Comparison of ENCODE assay signal across 13 cellular contexts in the genomic region with DNA sequence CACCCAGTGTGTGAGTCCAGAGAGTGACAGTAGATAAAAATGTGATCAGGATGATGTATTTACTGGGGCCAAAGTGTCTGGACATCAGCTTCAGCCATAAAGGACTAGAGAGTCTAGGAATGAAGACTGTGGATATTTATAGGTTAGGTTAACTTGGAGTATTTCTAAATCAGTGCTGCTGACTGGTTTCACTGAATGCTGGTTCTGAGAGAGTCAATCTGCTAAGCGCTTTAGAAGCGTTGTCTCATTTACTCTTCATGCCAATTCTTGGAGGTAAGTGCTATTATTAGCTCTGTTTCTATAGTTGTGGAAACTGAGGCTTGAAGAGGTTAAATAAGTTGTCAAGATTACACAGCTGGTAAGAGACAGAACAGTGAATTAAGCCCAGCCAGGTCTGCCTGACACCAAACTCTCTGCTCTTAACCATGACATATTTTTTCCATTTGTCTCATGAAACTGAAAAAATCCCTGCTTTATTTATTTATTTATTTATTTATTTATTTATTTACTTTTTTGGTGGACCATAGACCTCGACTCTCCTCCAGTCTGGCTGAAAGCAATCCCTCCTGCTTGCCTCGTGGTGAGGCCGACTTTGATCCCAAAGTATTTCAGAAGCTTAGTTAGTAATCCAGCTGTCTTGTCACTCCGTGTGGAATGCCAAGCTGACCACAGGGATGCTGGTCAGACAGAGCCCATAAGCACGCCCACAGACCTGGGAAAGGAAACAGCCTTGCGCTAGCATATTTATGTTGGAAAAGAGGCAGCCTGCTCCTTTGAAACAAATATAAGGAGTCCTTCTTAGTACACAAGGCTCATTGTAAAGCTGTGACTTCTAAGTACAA. TPM values are rescaled to one million over a fixed set of nuclear protein-coding genes. Genes with fewer than 3 reads are reported as not detected.
DNase-seq lines count a peak whose midpoint lies in the region; ATAC-seq, FAIRE-seq and TF ChIP-seq lines count a peak whose summit lies in the region.
"Had no signal": no experiment of that assay in that cellular context is flagged by ENCODE, and none has a peak within 500 bp of the region (broad histone marks: within the 10 kb centered on the region; RNA-seq: fewer than 3 reads in every experiment).

No MANE protein-coding gene starts in this region.

- no peak overlapping the region for H3K27ac Mint-ChIP-seq in CD8-positive, alpha-beta T cell
- H3K27ac Mint-ChIP-seq: immature natural killer cell had no signal

- H3K27me3 Mint-ChIP-seq in CD8-positive, alpha-beta T cell (ENCODE audit: low read depth): peaks cover 4% of the 10 kb centered on the region

- WGBS in small intestine, 3 donors: 53 to 58% (median 57%) methylated on average over 8 of the region's 8 CpGs

- no peaks in the 10 kb centered on the region for H3K27me3 ChIP-seq in breast epithelium
- H3K27me3 ChIP-seq in thoracic aorta (replicated peaks; ENCODE audit: insufficient read depth): no peaks in the 10 kb centered on the region
- H3K27me3 ChIP-seq in small intestine (ENCODE audit: control insufficient read depth in 2 of 2, insufficient read depth in 2 of 2, low read length in 2 of 2): no peaks in the 10 kb centered on the region
- no peaks in the 10 kb centered on the region for H3K27me3 ChIP-seq in CD8-positive, alpha-beta T cell (ENCODE audit: insufficient read depth, low read length)

- H3K36me3 ChIP-seq in breast epithelium (no peaks in the 10 kb centered on the region), thoracic aorta (no peaks in the 10 kb centered on the region), small intestine (ENCODE audit: control insufficient read depth in 2 of 2, insufficient read depth in 2 of 2, low read length in 2 of 2) (no peaks in the 10 kb centered on the region)
- H3K36me3 ChIP-seq in CD8-positive, alpha-beta T cell (ENCODE audit: insufficient read depth, low read length): no peaks in the 10 kb centered on the region

- intact Hi-C loops in breast epithelium (cut with DNase I; ENCODE audit: low total_unique reads): loop anchor here (2.0 kb wide), 1 partner anchor 76 kb away; no protein-coding TSS in a partner anchor
- intact Hi-C loops in CD8-positive, alpha-beta T cell (cut with DNase I, micrococcal nuclease): no loop called here

- no peaks in the 10 kb centered on the region for H3K36me3 Mint-ChIP-seq in CD8-positive, alpha-beta T cell
- H3K36me3 Mint-ChIP-seq: immature natural killer cell had no signal

- no peaks in the 10 kb centered on the region for H3K4me1 ChIP-seq in breast epithelium
- peaks cover 4 to 19% of the 10 kb centered on the region in 2 donors for H3K4me1 ChIP-seq in thoracic aorta (ENCODE audit: control insufficient read depth in 1 of 2, low read depth in 2 of 2)
- H3K4me1 ChIP-seq in small intestine (ENCODE audit: control insufficient read depth in 2 of 2, insufficient read depth in 1 of 2, low read depth in 1 of 2, low read length in 1 of 2): no peaks in the 10 kb centered on the region
- H3K4me1 ChIP-seq in CD8-positive, alpha-beta T cell (ENCODE audit: insufficient read depth, low read length): no peaks in the 10 kb centered on the region

- CTCF ChIA-PET in CD8-positive, alpha-beta T cell (lab: Charles Lee): no interaction called here

- no peak overlapping the region for H3K4me3 ChIP-seq in breast epithelium
- peak overlapping the region; percentile 57 for H3K4me3 ChIP-seq in thoracic aorta
- H3K4me3 ChIP-seq in small intestine (ENCODE audit: low read depth in 1 of 2, low read length in 2 of 2): no peak overlapping the region
- H3K4me3 ChIP-seq in CD8-positive, alpha-beta T cell (ENCODE audit: low read depth, low read length): no peak overlapping the region

- no peak for FAIRE-seq in small intestine (lab: Jason Lieb, UNC)

- POLR2A ChIA-PET in CD8-positive, alpha-beta T cell (lab: Charles Lee): no interaction called here

- no peak overlapping the region for H3K4me3 Mint-ChIP-seq in CD8-positive, alpha-beta T cell
- H3K4me3 Mint-ChIP-seq: immature natural killer cell had no signal

- ATAC-seq in thoracic aorta (ENCODE audit: insufficient number of reproducible peaks, low FRiP score, low read depth) (no peak), GM21423 (IDR thresholded peaks at IDR 0.05; ENCODE audit: unreplicated experiment) (no peak), GM21360 (IDR thresholded peaks at IDR 0.05; ENCODE audit: unreplicated experiment) (no peak)
- no peak for ATAC-seq in CD8-positive, alpha-beta T cell

- DNase-seq in HS-27A (ENCODE audit: low read depth) (peak; percentile 53), breast epithelium (ENCODE audit: low spot score in 2 of 2) (peak in 1 of 2 donors; percentile 35), iPS-NIHi11 (ENCODE audit: low spot score) (peak; percentile 19), thoracic aorta (ENCODE audit: low spot score) (peak; percentile 22), small intestine (no peak)
- no peak for DNase-seq in CD8-positive, alpha-beta T cell
- DNase-seq: GF-D8, immature natural killer cell, NCI-H2171 treated with DMSO at 0.1 percent for 48 hours had no signal

- no peaks in the 10 kb centered on the region for H3K9me3 Mint-ChIP-seq in CD8-positive, alpha-beta T cell

- no peak for TF ChIP-seq CTCF in breast epithelium (IDR thresholded peaks at IDR 0.05)
- no peak for TF ChIP-seq CTCF in thoracic aorta (IDR thresholded peaks at IDR 0.05)
- no peak for TF ChIP-seq CTCF in CD8-positive, alpha-beta T cell (IDR thresholded peaks at IDR 0.05)

- H3K9me3 ChIP-seq in breast epithelium: no peaks in the 10 kb centered on the region
- H3K9me3 ChIP-seq in thoracic aorta: no peaks in the 10 kb centered on the region
- H3K9me3 ChIP-seq in small intestine (ENCODE audit: control insufficient read depth, low read depth): no peaks in the 10 kb centered on the region
- no peaks in the 10 kb centered on the region for H3K9me3 ChIP-seq in CD8-positive, alpha-beta T cell (ENCODE audit: low read length)

- H3K4me1 Mint-ChIP-seq in CD8-positive, alpha-beta T cell (ENCODE audit: low read depth): peaks cover 1% of the 10 kb centered on the region
- H3K4me1 Mint-ChIP-seq: immature natural killer cell had no signal

- H3K27ac ChIP-seq in breast epithelium (peak overlapping the region; percentile 2 to 5), thoracic aorta (peak overlapping the region in 1 of 2 donors; percentile 53), small intestine (ENCODE audit: low read depth in 1 of 2, low read length in 1 of 2) (no peak overlapping the region)
- H3K27ac ChIP-seq in CD8-positive, alpha-beta T cell (ENCODE audit: low read depth, low read length): no peak overlapping the region
- H3K27ac ChIP-seq: HL-60 had no signal

- TF ChIP-seq POLR2A in breast epithelium (IDR thresholded peaks at IDR 0.05): no peak

RNA-seq across cellular contexts. Expression of a gene that starts 16.8 kb away (rescaled TPM):
- total RNA-seq in breast epithelium: not detected
- total RNA-seq in thoracic aorta: not detected
- not detected for polyA plus RNA-seq in small intestine
- total RNA-seq in CD8-positive, alpha-beta T cell: not detected
- total RNA-seq: subcutaneous adipose tissue had no signal
- polyA plus RNA-seq: immature natural killer cell had no signal

Comparison
In these comparisons a context has a peak if more than half of its experiments do, and no peak if none do; other contexts are left out.
1. DNase-seq: peak in HS-27A (single experiment), iPS-NIHi11 (single experiment) and thoracic aorta (single experiment); none in small intestine (single experiment) and CD8-positive, alpha-beta T cell (0 of 7).
2. H3K27ac ChIP-seq: peak in breast epithelium (2 of 2); none in small intestine (0 of 2) and CD8-positive, alpha-beta T cell (single experiment).